In genomic region chr1:66354311-66354922, GRCh38 we compare ENCODE assay signal across 8 cellular contexts.
DNase-seq lines count a peak whose midpoint lies in the region; ATAC-seq and TF ChIP-seq lines count a peak whose summit lies in the region.

No MANE protein-coding gene starts in this region.

- H3K4me3 ChIP-seq in AG04450 (ENCODE audit: low read depth, low read length) (peak overlapping the region; percentile 20), HUES64 (ENCODE audit: low read length) (peak overlapping the region; percentile 44), mesendoderm (ENCODE audit: low read length) (no peak overlapping the region)

- H2BK120ac ChIP-seq in mesendoderm (ENCODE audit: low read depth, low read length), result peak overlapping the region; percentile 97

- peak overlapping the region; percentile 96 for H3K4ac ChIP-seq in mesendoderm (ENCODE audit: low read depth, low read length)

- peak overlapping the region; percentile 40 for H2BK5ac ChIP-seq in mesendoderm (ENCODE audit: low read length)

- peaks cover 2% of the 10 kb centered on the region for H3K79me2 ChIP-seq in mesendoderm (ENCODE audit: control insufficient read depth, insufficient read depth, low read length)

- H3K36me3 ChIP-seq in HUES64 (ENCODE audit: insufficient read depth, low read length) (no peaks in the 10 kb centered on the region), mesendoderm (ENCODE audit: control insufficient read depth, insufficient read depth, low read length) (no peaks in the 10 kb centered on the region)

- CTCF ChIA-PET in AG04450 (lab: Charles Lee), result interaction anchor here (1.0 kb wide), 1 partner anchor 82 kb away, joined by 3 read pairs; no protein-coding TSS in a partner anchor

- H3K9ac ChIP-seq in HUES64 (ENCODE audit: low read depth, low read length), result peak overlapping the region; percentile 67
- H3K9ac ChIP-seq in mesendoderm (ENCODE audit: low read length), result peak overlapping the region; percentile 42

- no peaks in the 10 kb centered on the region for H3K79me1 ChIP-seq in mesendoderm (ENCODE audit: low read length)

- H3K4me1 ChIP-seq in HUES64 (ENCODE audit: insufficient read depth, low read length), result peaks cover 78% of the 10 kb centered on the region
- H3K4me1 ChIP-seq in mesendoderm (ENCODE audit: control insufficient read depth, low read depth, low read length), result peaks cover 25% of the 10 kb centered on the region

- H2AK5ac ChIP-seq in mesendoderm (ENCODE audit: low read length), result no peak overlapping the region

- no peak for TF ChIP-seq CTCF in AG04450 (IDR thresholded peaks at IDR 0.05; ENCODE audit: low read depth, low read length)

- H3K27me3 ChIP-seq in AG04450 (ENCODE audit: control insufficient read depth, insufficient read depth, low read length) (no peaks in the 10 kb centered on the region), HUES64 (ENCODE audit: insufficient read depth, low read length) (no peaks in the 10 kb centered on the region), mesendoderm (ENCODE audit: insufficient read depth, low read length, poor library complexity) (no peaks in the 10 kb centered on the region)

- 23% methylated on average over 4 of the region's 4 CpGs for WGBS in HUES64
- no CpG with 5 or more reads among the region's 4 CpGs for WGBS in mesendoderm (ENCODE audit: extremely low coverage, insufficient coverage, low lambda C conversion rate)

- H3K23ac ChIP-seq in mesendoderm (ENCODE audit: low read length), result no peak overlapping the region

- POLR2A ChIA-PET in AG04450 (lab: Yijun Ruan, JAX), result interaction anchor here (0.7 kb wide), 1 partner anchor 80 kb away, joined by 5 read pairs; no protein-coding TSS in a partner anchor

- peak overlapping the region; percentile 61 for H3K56ac ChIP-seq in mesendoderm (ENCODE audit: low read length)

- H3K18ac ChIP-seq in mesendoderm (ENCODE audit: low read length), result peak overlapping the region; percentile 98

- ATAC-seq in HG03025 (IDR thresholded peaks at IDR 0.05; ENCODE audit: low FRiP score, unreplicated experiment) (no peak), GM19035 (IDR thresholded peaks at IDR 0.05; ENCODE audit: unreplicated experiment) (no peak)

- no peak overlapping the region for H4K5ac ChIP-seq in mesendoderm (ENCODE audit: low read length)

- DNase-seq in AG04450 (ENCODE audit: low read depth, low spot score) (no peak), dedifferentiated amniotic fluid mesenchymal stem cell (ENCODE audit: extremely low spot score) (peak; percentile 80), mesendoderm (peak; percentile 96), GM03348 (ENCODE audit: low spot score) (no peak), pons (ENCODE audit: low spot score) (no peak)

- H3K9me3 ChIP-seq in AG04450 (ENCODE audit: control insufficient read depth, insufficient read depth, low read length) (no peaks in the 10 kb centered on the region), HUES64 (ENCODE audit: insufficient read depth, low read depth, low read length) (no peaks in the 10 kb centered on the region)

- no peak overlapping the region for H4K8ac ChIP-seq in mesendoderm (ENCODE audit: low read depth, low read length)

- H3K27ac ChIP-seq in AG04450 (ENCODE audit: low read depth, low read length) (no peak overlapping the region), HUES64 (ENCODE audit: low read depth, low read length) (peak overlapping the region; percentile 86), mesendoderm (ENCODE audit: low read depth, low read length) (peak overlapping the region; percentile 95)

- H3K4me2 ChIP-seq in mesendoderm (ENCODE audit: low read length), result no peak overlapping the region

- H2BK15ac ChIP-seq in mesendoderm (replicated peaks; ENCODE audit: low read depth), result peak overlapping the region; percentile 98

Comparison
In these comparisons a context has a peak if more than half of its experiments do, and no peak if none do; other contexts are left out.
1. DNase-seq: peak in dedifferentiated amniotic fluid mesenchymal stem cell (single experiment) and mesendoderm (single experiment); none in AG04450 (single experiment), GM03348 (single experiment) and pons (single experiment).